In genomic region chr4:110589297-110589696, GRCh38 we compare ENCODE assay signal across 16 cellular contexts. TPM values are rescaled to one million over a fixed set of nuclear protein-coding genes. Genes with fewer than 3 reads are reported as not detected.
A peak's percentile ranks its signal among the peaks of the same experiment; 100 is the strongest.
DNase-seq lines count a peak whose midpoint lies in the region; ATAC-seq, FAIRE-seq and TF ChIP-seq lines count a peak whose summit lies in the region.
"Had no signal": no experiment of that assay in that cellular context is flagged by ENCODE, and none has a peak within 500 bp of the region (broad histone marks: within the 10 kb centered on the region; RNA-seq: fewer than 3 reads in every experiment).

No MANE protein-coding gene starts in this region.

- H3K27me3 ChIP-seq in GM23338 (ENCODE audit: insufficient read depth), result no peaks in the 10 kb centered on the region

- intact Hi-C loops in activated CD4-positive, alpha-beta T cell treated with anti-CD3 and anti-CD28 coated beads, Interleukin-2, amount 10 ng/mL, durations not matched to agents 24 days and 14 days (cut with micrococcal nuclease), result no loop called here

- H3K4me1 ChIP-seq in GM23338 (ENCODE audit: insufficient read depth), result no peaks in the 10 kb centered on the region

- no peaks in the 10 kb centered on the region for H4K20me1 ChIP-seq in GM23338 (replicated peaks; ENCODE audit: insufficient read depth)

- H3F3A ChIP-seq in GM23338 (replicated peaks; ENCODE audit: low read depth), result no peaks in the 10 kb centered on the region

- no peak overlapping the region for H3K4me3 ChIP-seq in GM23338

- H3K27ac ChIP-seq in VCaP (no peak overlapping the region), GM23338 (ENCODE audit: low read depth) (no peak overlapping the region)
- H3K27ac ChIP-seq: epithelial cell of prostate had no signal

- H3K36me3 Mint-ChIP-seq in activated T-helper 17 cell treated with anti-CD3 and anti-CD28 coated beads, Interleukin-2, amount 50 U/mL, for 72 hours (ENCODE audit: low read depth), result no peaks in the 10 kb centered on the region
- no peaks in the 10 kb centered on the region for H3K36me3 Mint-ChIP-seq in activated CD4-positive, alpha-beta T cell treated with anti-CD3 and anti-CD28 coated beads, Interleukin-2, amount 10 ng/mL, durations not matched to agents 24 days and 14 days (ENCODE audit: low read depth)
- H3K36me3 Mint-ChIP-seq in GM23338 (ENCODE audit: low read depth), result no peaks in the 10 kb centered on the region

- H3K4me3 Mint-ChIP-seq in activated T-helper 17 cell treated with anti-CD3 and anti-CD28 coated beads, Interleukin-2, amount 50 U/mL, for 72 hours, result no peak overlapping the region
- no peak overlapping the region for H3K4me3 Mint-ChIP-seq in activated CD4-positive, alpha-beta T cell treated with anti-CD3 and anti-CD28 coated beads, Interleukin-2, amount 10 ng/mL, durations not matched to agents 24 days and 14 days
- no peak overlapping the region for H3K4me3 Mint-ChIP-seq in GM23338
- H3K4me3 Mint-ChIP-seq: H9 had no signal

- no peak overlapping the region for H3K4me2 ChIP-seq in GM23338

- H3K27ac Mint-ChIP-seq in activated T-helper 17 cell treated with anti-CD3 and anti-CD28 coated beads, Interleukin-2, amount 50 U/mL, for 72 hours, result no peak overlapping the region
- no peak overlapping the region for H3K27ac Mint-ChIP-seq in activated CD4-positive, alpha-beta T cell treated with anti-CD3 and anti-CD28 coated beads, Interleukin-2, amount 10 ng/mL, durations not matched to agents 24 days and 14 days
- H3K27ac Mint-ChIP-seq in GM23338, result no peak overlapping the region
- H3K27ac Mint-ChIP-seq: H9 had no signal

- H3K9me2 ChIP-seq in GM23338 (ENCODE audit: insufficient read depth), result no peaks in the 10 kb centered on the region

- no peaks in the 10 kb centered on the region for H3K36me3 ChIP-seq in GM23338 (ENCODE audit: insufficient read depth)

- peaks cover 12% of the 10 kb centered on the region for H3K27me3 Mint-ChIP-seq in activated T-helper 17 cell treated with anti-CD3 and anti-CD28 coated beads, Interleukin-2, amount 50 U/mL, for 72 hours
- H3K27me3 Mint-ChIP-seq in activated CD4-positive, alpha-beta T cell treated with anti-CD3 and anti-CD28 coated beads, Interleukin-2, amount 10 ng/mL, durations not matched to agents 24 days and 14 days, result peaks cover 2% of the 10 kb centered on the region
- peaks cover 2% of the 10 kb centered on the region for H3K27me3 Mint-ChIP-seq in GM23338 (ENCODE audit: insufficient read depth, low read depth, poor library complexity)

- no peaks in the 10 kb centered on the region for H3K9me3 Mint-ChIP-seq in activated T-helper 17 cell treated with anti-CD3 and anti-CD28 coated beads, Interleukin-2, amount 50 U/mL, for 72 hours
- H3K9me3 Mint-ChIP-seq in activated CD4-positive, alpha-beta T cell treated with anti-CD3 and anti-CD28 coated beads, Interleukin-2, amount 10 ng/mL, durations not matched to agents 24 days and 14 days, result peaks cover 4% of the 10 kb centered on the region
- no peaks in the 10 kb centered on the region for H3K9me3 Mint-ChIP-seq in GM23338
- H3K9me3 Mint-ChIP-seq: H9 had no signal

- no peak for DNase-seq in D721Med (ENCODE audit: insufficient read length, low spot score)
- peak; percentile 30 to 69 for DNase-seq in Kasumi-1 (lab: John Stamatoyannopoulos, UW)
- peak; percentile 7 for DNase-seq in kidney tubule cell (ENCODE audit: low spot score)
- no peak for DNase-seq in stimulated activated CD8-positive, alpha-beta memory T cell treated with anti-CD3 and anti-CD28 coated beads, Interleukin-4, amount 100 ng/mL, for 48 hours
- DNase-seq in activated CD4-positive, alpha-beta T cell treated with anti-CD3 and anti-CD28 coated beads, Interleukin-2, amount 10 ng/mL, durations not matched to agents 24 days and 14 days, result no peak
- DNase-seq in GM23338 (ENCODE audit: low spot score), result no peak
- DNase-seq: COR-L47, H9, NCI-H2081, right cardiac atrium, substantia nigra had no signal

- H3K79me2 ChIP-seq in GM23338 (replicated peaks; ENCODE audit: insufficient read depth), result no peaks in the 10 kb centered on the region

- FAIRE-seq in D721Med (lab: Jason Lieb, UNC), result no peak
- FAIRE-seq: GM19239 had no signal

- no peak overlapping the region for H2AFZ ChIP-seq in GM23338

- no peak for ATAC-seq in activated T-helper 17 cell treated with anti-CD3 and anti-CD28 coated beads, Interleukin-2, amount 50 U/mL, for 72 hours (replicated peaks)
- ATAC-seq in GM23338, result no peak
- ATAC-seq: Panc1, right cardiac atrium had no signal

- TF ChIP-seq CTCF in D721Med (IDR thresholded peaks at IDR 0.05; ENCODE audit: insufficient read depth, missing control alignments), result peak; percentile 15
- peak; percentile 64 for TF ChIP-seq CTCF in VCaP (conservative IDR thresholded peaks at IDR 0.05)
- no peak for TF ChIP-seq CTCF in GM23338 (conservative IDR thresholded peaks at IDR 0.05; ENCODE audit: low read depth in 2 of 2)

- no peaks in the 10 kb centered on the region for H3K4me1 Mint-ChIP-seq in activated T-helper 17 cell treated with anti-CD3 and anti-CD28 coated beads, Interleukin-2, amount 50 U/mL, for 72 hours
- H3K4me1 Mint-ChIP-seq in activated CD4-positive, alpha-beta T cell treated with anti-CD3 and anti-CD28 coated beads, Interleukin-2, amount 10 ng/mL, durations not matched to agents 24 days and 14 days, result peaks cover 2% of the 10 kb centered on the region
- H3K4me1 Mint-ChIP-seq in GM23338, result no peaks in the 10 kb centered on the region

TF ChIP-seq in GM23338, 12 proteins besides CTCF, POLR2A, EP300 and RAD21:
- no peak for TF ChIP-seq CREB1 (CRISPR knock-in tag; IDR thresholded peaks at IDR 0.05; ENCODE audit: low read depth)
- TF ChIP-seq JUNB (IDR thresholded peaks at IDR 0.05; ENCODE audit: unreplicated experiment), result no peak
- no peak for TF ChIP-seq ZNF331 (CRISPR knock-in tag; IDR thresholded peaks at IDR 0.05; ENCODE audit: low read depth)

RNA-seq across cellular contexts. Expression of gene PITX2, which starts 33.6 kb away (rescaled TPM):
- total RNA-seq in activated T-helper 17 cell treated with anti-CD3 and anti-CD28 coated beads, Interleukin-2, amount 50 U/mL, for 72 hours, result under 1 TPM in 1 of 2 donors, not detected in 1; 0.13 TPM
- total RNA-seq in activated CD4-positive, alpha-beta T cell treated with anti-CD3 and anti-CD28 coated beads, Interleukin-2, amount 10 ng/mL, durations not matched to agents 24 days and 14 days, result 0.09 TPM in 1 of 2 replicates, not detected in the other
- 0.35 and 0.52 TPM in 2 replicates for total RNA-seq in GM23338 (2014; rRNA removed; shearing (Covaris generic))
- 0.99 and 1.0 TPM in 2 replicates for polyA plus RNA-seq in GM23338 (2016; fragmentation: Nextera tagmentation; extraction: Ambion mirVana)

Comparison
In these comparisons a context has a peak if more than half of its experiments do, and no peak if none do; other contexts are left out.
1. DNase-seq: peak in Kasumi-1 (2 of 2) and kidney tubule cell (single experiment); none in D721Med (single experiment), stimulated activated CD8-positive, alpha-beta memory T cell treated with anti-CD3 and anti-CD28 coated beads, Interleukin-4, amount 100 ng/mL, for 48 hours (single experiment), activated CD4-positive, alpha-beta T cell treated with anti-CD3 and anti-CD28 coated beads, Interleukin-2, amount 10 ng/mL, durations not matched to agents 24 days and 14 days (single experiment) and GM23338 (single experiment).
2. CTCF ChIP-seq: peak in D721Med (single experiment) and VCaP (single experiment); none in GM23338 (0 of 2).